In genomic region chr19:296476-297225, GRCh38 we compare ENCODE assay signal across 19 cellular contexts. TPM values are rescaled to one million over a fixed set of nuclear protein-coding genes. Genes with fewer than 3 reads are reported as not detected.
DNase-seq lines count a peak whose midpoint lies in the region; ATAC-seq and TF ChIP-seq lines count a peak whose summit lies in the region.
"Had no signal": no experiment of that assay in that cellular context is flagged by ENCODE, and none has a peak within 500 bp of the region (broad histone marks: within the 10 kb centered on the region; RNA-seq: fewer than 3 reads in every experiment).

No MANE protein-coding gene starts in this region.

- no TSS peak for BruUV-seq in Caco-2 (replicated peaks; lab: Mats Ljungman, UMichigan)

- POLR2A ChIA-PET in Caco-2 (lab: Charles Lee) = no interaction called here

- H3K27ac ChIP-seq in right cardiac atrium (ENCODE audit: low read length) (no peak overlapping the region), parathyroid adenoma (peak overlapping the region; percentile 2)
- H3K27ac ChIP-seq: cardiac muscle cell, hepatocyte, SK-N-MC had no signal

- H3K27me3 Mint-ChIP-seq in natural killer cell (ENCODE audit: low read depth in 2 of 2) (peaks cover 14 to 29% of the 10 kb centered on the region in 2 donors), Caco-2 (ENCODE audit: insufficient read depth, unreplicated experiment) (no peaks in the 10 kb centered on the region)
- peaks cover 20 to 22% of the 10 kb centered on the region in 2 donors for H3K27me3 Mint-ChIP-seq in natural killer cell treated with Interleukin-12 subunit alpha and Interleukin-12 subunit beta and Interleukin-15 and Interleukin-18, amount 100 ng/mL, for 72 hours

- H3K27me3 ChIP-seq in right cardiac atrium (ENCODE audit: control insufficient read depth, insufficient read depth) (no peaks in the 10 kb centered on the region), parathyroid adenoma (ENCODE audit: control insufficient read depth, insufficient read depth, low read length) (peaks cover 2% of the 10 kb centered on the region), Caco-2 (replicated peaks; ENCODE audit: control insufficient read depth, insufficient read depth, low read length) (no peaks in the 10 kb centered on the region)

- no peaks in the 10 kb centered on the region for H3K36me3 ChIP-seq in parathyroid adenoma (ENCODE audit: control insufficient read depth, insufficient read depth, low read length)
- H3K36me3 ChIP-seq in Caco-2 (ENCODE audit: control insufficient read depth, insufficient read depth, low read length) = no peaks in the 10 kb centered on the region
- H3K36me3 ChIP-seq: BE2C, cardiac muscle cell had no signal

- no peak overlapping the region for H3K4me2 ChIP-seq in parathyroid adenoma (ENCODE audit: low read length)
- H3K4me2 ChIP-seq: hepatocyte had no signal

- no peak overlapping the region for H3K4me3 ChIP-seq in right cardiac atrium (ENCODE audit: low read length)
- no peak overlapping the region for H3K4me3 ChIP-seq in parathyroid adenoma (ENCODE audit: low read depth, low read length)
- no peak overlapping the region for H3K4me3 ChIP-seq in Caco-2 (ENCODE audit: low read depth, low read length)
- H3K4me3 ChIP-seq: cardiac muscle cell, hepatocyte, SK-N-MC had no signal

- H3K9me3 ChIP-seq in right cardiac atrium (ENCODE audit: control insufficient read depth, low read length) (no peaks in the 10 kb centered on the region), parathyroid adenoma (ENCODE audit: control insufficient read depth, low read length) (no peaks in the 10 kb centered on the region), Caco-2 (no peaks in the 10 kb centered on the region)
- H3K9me3 ChIP-seq: BE2C had no signal

- H3K4me3 Mint-ChIP-seq in natural killer cell (peak overlapping the region; percentile 6), Caco-2 (ENCODE audit: unreplicated experiment) (no peak overlapping the region)
- no peak overlapping the region for H3K4me3 Mint-ChIP-seq in natural killer cell treated with Interleukin-12 subunit alpha and Interleukin-12 subunit beta and Interleukin-15 and Interleukin-18, amount 100 ng/mL, for 72 hours
- H3K4me3 Mint-ChIP-seq: activated CD4-positive, alpha-beta T cell treated with anti-CD3 and anti-CD28 coated beads for 36 hours; activated CD8-positive, alpha-beta memory T cell treated with anti-CD3 and anti-CD28 coated beads, Interleukin-2, amount 10 ng/mL, durations not matched to agents 7 days and 5 days had no signal

- WGBS in right cardiac atrium = 86% methylated on average over 22 of the region's 22 CpGs

- H3K9me3 Mint-ChIP-seq in natural killer cell (no peaks in the 10 kb centered on the region), Caco-2 (ENCODE audit: unreplicated experiment) (no peaks in the 10 kb centered on the region)
- H3K9me3 Mint-ChIP-seq in natural killer cell treated with Interleukin-12 subunit alpha and Interleukin-12 subunit beta and Interleukin-15 and Interleukin-18, amount 100 ng/mL, for 72 hours = no peaks in the 10 kb centered on the region

- no peaks in the 10 kb centered on the region for H3K79me2 ChIP-seq in parathyroid adenoma
- H3K79me2 ChIP-seq: hepatocyte had no signal

- ATAC-seq in natural killer cell (no peak), right cardiac atrium (peak; percentile 65 to 67), HG03135 (IDR thresholded peaks at IDR 0.05; ENCODE audit: unreplicated experiment) (no peak)
- no peak for ATAC-seq in natural killer cell treated with Interleukin-12 subunit alpha and Interleukin-12 subunit beta and Interleukin-15 and Interleukin-18, amount 100 ng/mL, for 72 hours
- ATAC-seq: activated CD4-positive, alpha-beta T cell treated with anti-CD3 and anti-CD28 coated beads for 36 hours; activated CD8-positive, alpha-beta memory T cell treated with anti-CD3 and anti-CD28 coated beads, Interleukin-2, amount 10 ng/mL, durations not matched to agents 7 days and 5 days had no signal

- intact Hi-C loops in natural killer cell (cut with micrococcal nuclease) = no loop called here
- intact Hi-C loops in right cardiac atrium (cut with DNase I) = no loop called here
- intact Hi-C loops in Caco-2 (cut with micrococcal nuclease; ENCODE audit: unreplicated experiment) = no loop called here

- H3K9ac ChIP-seq in parathyroid adenoma = no peak overlapping the region

- CTCF ChIA-PET in Caco-2 (lab: Charles Lee) = no interaction called here

- H2AFZ ChIP-seq in parathyroid adenoma = no peak overlapping the region
- H2AFZ ChIP-seq: hepatocyte had no signal

- DNase-seq in natural killer cell (no peak), right cardiac atrium (peak in 2 of 3 donors; percentile 81 to 83), GOT3 (lab: John Stamatoyannopoulos, UW) (no peak), mesenteric fat pad (ENCODE audit: low spot score) (no peak), Caco-2 (no peak)
- DNase-seq in natural killer cell treated with Interleukin-12 subunit alpha and Interleukin-12 subunit beta and Interleukin-15 and Interleukin-18, amount 100 ng/mL, for 72 hours (ENCODE audit: low spot score) = no peak
- DNase-seq: activated CD4-positive, alpha-beta T cell treated with anti-CD3 and anti-CD28 coated beads for 36 hours; activated CD8-positive, alpha-beta memory T cell treated with anti-CD3 and anti-CD28 coated beads, Interleukin-2, amount 10 ng/mL, durations not matched to agents 7 days and 5 days; activated effector memory CD4-positive, alpha-beta T cell treated with Interleukin-2 at 50 U/mL for 16 hours; BE2C; NCI-H1436 treated with DMSO at 0.1 percent for 48 hours; NCI-H2171 treated with DMSO at 0.1 percent for 48 hours; stimulated activated CD4-positive, alpha-beta T cell treated with anti-CD3 and anti-CD28 coated beads, Interleukin-4, amount 100 ng/mL, for 24 hours; substantia nigra had no signal

- H3K4me1 Mint-ChIP-seq in natural killer cell = peaks cover 0 to 15% of the 10 kb centered on the region in 2 donors
- H3K4me1 Mint-ChIP-seq in natural killer cell treated with Interleukin-12 subunit alpha and Interleukin-12 subunit beta and Interleukin-15 and Interleukin-18, amount 100 ng/mL, for 72 hours (ENCODE audit: low read depth in 2 of 2) = peaks cover 0 to 3% of the 10 kb centered on the region in 2 donors
- no peaks in the 10 kb centered on the region for H3K4me1 Mint-ChIP-seq in Caco-2 (ENCODE audit: low read depth, unreplicated experiment)
- H3K4me1 Mint-ChIP-seq: activated CD8-positive, alpha-beta memory T cell treated with anti-CD3 and anti-CD28 coated beads, Interleukin-2, amount 10 ng/mL, durations not matched to agents 7 days and 5 days had no signal

- H3K36me3 Mint-ChIP-seq in natural killer cell = no peaks in the 10 kb centered on the region
- no peaks in the 10 kb centered on the region for H3K36me3 Mint-ChIP-seq in natural killer cell treated with Interleukin-12 subunit alpha and Interleukin-12 subunit beta and Interleukin-15 and Interleukin-18, amount 100 ng/mL, for 72 hours
- H3K36me3 Mint-ChIP-seq in Caco-2 (ENCODE audit: insufficient read depth, unreplicated experiment) = peaks cover 6% of the 10 kb centered on the region
- H3K36me3 Mint-ChIP-seq: activated CD8-positive, alpha-beta memory T cell treated with anti-CD3 and anti-CD28 coated beads, Interleukin-2, amount 10 ng/mL, durations not matched to agents 7 days and 5 days had no signal

- H3K27ac Mint-ChIP-seq in natural killer cell (no peak overlapping the region), Caco-2 (ENCODE audit: unreplicated experiment) (no peak overlapping the region)
- H3K27ac Mint-ChIP-seq in natural killer cell treated with Interleukin-12 subunit alpha and Interleukin-12 subunit beta and Interleukin-15 and Interleukin-18, amount 100 ng/mL, for 72 hours = no peak overlapping the region
- H3K27ac Mint-ChIP-seq: activated CD4-positive, alpha-beta T cell treated with anti-CD3 and anti-CD28 coated beads for 36 hours; activated CD8-positive, alpha-beta memory T cell treated with anti-CD3 and anti-CD28 coated beads, Interleukin-2, amount 10 ng/mL, durations not matched to agents 7 days and 5 days had no signal

- H3K4me1 ChIP-seq in right cardiac atrium (ENCODE audit: control insufficient read depth, insufficient read depth, low read length) = peaks cover 5% of the 10 kb centered on the region
- H3K4me1 ChIP-seq in parathyroid adenoma = peaks cover 8% of the 10 kb centered on the region
- H3K4me1 ChIP-seq in Caco-2 = peaks cover 21% of the 10 kb centered on the region
- H3K4me1 ChIP-seq: BE2C had no signal

- TF ChIP-seq CTCF in natural killer cell (IDR thresholded peaks at IDR 0.05) = no peak
- no peak for TF ChIP-seq CTCF in parathyroid adenoma (IDR thresholded peaks at IDR 0.05)
- no peak for TF ChIP-seq CTCF in Caco-2 (IDR thresholded peaks at IDR 0.05; ENCODE audit: insufficient read depth in 1 of 2, low read depth in 1 of 2, low read length in 1 of 2, severe bottlenecking in 1 of 2, unreplicated experiment in 1 of 2)

RNA-seq across cellular contexts. Expression of gene PLPP2, which starts 5.4 kb away (rescaled TPM):
- total RNA-seq in natural killer cell (1 to 10 TPM in 2 of 3 donors, under 1 TPM in 1; 0.85 to 6.2 (median 1.0) TPM), right cardiac atrium (under 1 TPM; 0.26 to 0.89 (median 0.54) TPM), mesenteric fat pad (7.9 TPM), Caco-2 (2022) (29.6 and 42.0 TPM in 2 replicates)
- under 1 TPM in 1 of 2 donors, not detected in 1; 0.05 TPM for total RNA-seq in natural killer cell treated with Interleukin-12 subunit alpha and Interleukin-12 subunit beta and Interleukin-15 and Interleukin-18, amount 100 ng/mL, for 72 hours
- 0.48 TPM for polyA plus RNA-seq in right cardiac atrium
- total RNA-seq: activated CD8-positive, alpha-beta memory T cell treated with anti-CD3 and anti-CD28 coated beads, Interleukin-2, amount 10 ng/mL, durations not matched to agents 7 days and 5 days had no signal
- polyA plus RNA-seq: cardiac muscle cell had no signal

RNA-seq across cellular contexts. Expression of gene MIER2, which starts 47.9 kb away (rescaled TPM):
- total RNA-seq in natural killer cell (10 to 100 TPM; 14.8 to 17.7 (median 15.4) TPM), right cardiac atrium (10 to 100 TPM; 14.7 to 23.1 (median 18.9) TPM), mesenteric fat pad (53.5 TPM), Caco-2 (2022) (35.7 and 40.1 TPM in 2 replicates)
- 10 to 100 TPM; 26.2 to 39.4 TPM for total RNA-seq in natural killer cell treated with Interleukin-12 subunit alpha and Interleukin-12 subunit beta and Interleukin-15 and Interleukin-18, amount 100 ng/mL, for 72 hours
- polyA plus RNA-seq in right cardiac atrium = 15.1 TPM

Comparison
In these comparisons a context has a peak if more than half of its experiments do, and no peak if none do; other contexts are left out.
1. ATAC-seq: peak in right cardiac atrium (2 of 2); none in natural killer cell (0 of 3), natural killer cell treated with Interleukin-12 subunit alpha and Interleukin-12 subunit beta and Interleukin-15 and Interleukin-18, amount 100 ng/mL, for 72 hours (0 of 2) and HG03135 (single experiment).
2. DNase-seq: peak in right cardiac atrium (2 of 3); none in natural killer cell (single experiment), natural killer cell treated with Interleukin-12 subunit alpha and Interleukin-12 subunit beta and Interleukin-15 and Interleukin-18, amount 100 ng/mL, for 72 hours (single experiment), GOT3 (single experiment), mesenteric fat pad (single experiment) and Caco-2 (0 of 2).